8 cellular contexts compared by ENCODE assay signal in genomic region chr12:57086951-57087688, GRCh38. TPM values are rescaled to one million over a fixed set of nuclear protein-coding genes. Genes with fewer than 3 reads are reported as not detected.
DNase-seq lines count a peak whose midpoint lies in the region; ATAC-seq and TF ChIP-seq lines count a peak whose summit lies in the region.

No MANE protein-coding gene starts in this region.

- peak; percentile 57 for ATAC-seq in central memory CD8-positive, alpha-beta T cell (replicated peaks; ENCODE audit: extremely low read depth, poor library complexity, severe bottlenecking)

- H3K18ac ChIP-seq in H9 (ENCODE audit: insufficient read length, low read depth, low read length): peak overlapping the region; percentile 12

- H2BK5ac ChIP-seq in H9 (ENCODE audit: insufficient read length, low read length): no peak overlapping the region

- no peak overlapping the region for H2BK20ac ChIP-seq in H9 (ENCODE audit: low read depth, low read length, poor library complexity, severe bottlenecking)

- peak overlapping the region; percentile 5 for H3K9ac ChIP-seq in H9 (ENCODE audit: extremely low read depth, insufficient read length, low read length)

- no peak overlapping the region for H4K8ac ChIP-seq in H9 (replicated peaks; ENCODE audit: insufficient read length, low read depth, low read length)

- DNase-seq in G401 (ENCODE audit: low spot score) (peak; percentile 62), H9 (peak; percentile 87), MV-4-11 (lab: John Stamatoyannopoulos, UW) (peak; percentile 65), kidney tubule cell (ENCODE audit: low spot score) (peak; percentile 92), SKM-1 treated with dmso at 0.1 percent for 144 hours (lab: John Stamatoyannopoulos, UW; ENCODE audit: unreplicated experiment) (no peak)
- DNase-seq in activated CD4-positive, CD25-positive, alpha-beta regulatory T cell treated with anti-CD3 and anti-CD28 coated beads, Interleukin-2, amount 50 U/mL, for 72 hours: peak; percentile 81
- peak; percentile 64 to 68 for DNase-seq in central memory CD8-positive, alpha-beta T cell (ENCODE audit: low spot score in 2 of 2)
- peak; percentile 89 to 96 for DNase-seq in stimulated activated CD4-positive, alpha-beta T cell treated with anti-CD3 and anti-CD28 coated beads, Interleukin-1b, Interleukin-23, amount 100 ng/mL, for 1 hour (ENCODE audit: low read depth in 2 of 2)

- H2BK15ac ChIP-seq in H9 (ENCODE audit: low read depth, low read length): no peak overlapping the region

- H2BK12ac ChIP-seq in H9 (ENCODE audit: insufficient read length, low read depth, low read length): no peak overlapping the region

- peak overlapping the region; percentile 63 for H3K4me2 ChIP-seq in H9 (ENCODE audit: insufficient read depth, insufficient read length, low read length)

- H2AFZ ChIP-seq in H9 (ENCODE audit: low read length): no peak overlapping the region

- H3K27me3 Mint-ChIP-seq in H9 (ENCODE audit: low read depth): no peaks in the 10 kb centered on the region
- no peaks in the 10 kb centered on the region for H3K27me3 Mint-ChIP-seq in central memory CD8-positive, alpha-beta T cell

- TF ChIP-seq CTCF in H9 (conservative IDR thresholded peaks at IDR 0.05): no peak

- no peaks in the 10 kb centered on the region for H3K4me1 ChIP-seq in H9 (ENCODE audit: insufficient read depth, low read length)

- no CpG with 5 or more reads among the region's 54 CpGs for WGBS in H9 (ENCODE audit: extremely low coverage, insufficient read length, low lambda C conversion rate)

- no peak overlapping the region for H4K91ac ChIP-seq in H9 (ENCODE audit: insufficient read length, low read depth, low read length)

- no peak overlapping the region for H3K23ac ChIP-seq in H9 (ENCODE audit: insufficient read length, low read depth, low read length)

- peak overlapping the region; percentile 79 to 91 for H3K4me3 Mint-ChIP-seq in H9
- peak overlapping the region; percentile 91 for H3K4me3 Mint-ChIP-seq in central memory CD8-positive, alpha-beta T cell

- no peak overlapping the region for H3K27ac ChIP-seq in H9 (ENCODE audit: insufficient read length, low read depth, low read length)

- H3K36me3 Mint-ChIP-seq in H9 (ENCODE audit: insufficient read depth in 1 of 3, low read depth in 3 of 3): peaks cover 5 to 23% (median 22%) of the 10 kb centered on the region in 3 experiments
- peaks cover 13% of the 10 kb centered on the region for H3K36me3 Mint-ChIP-seq in central memory CD8-positive, alpha-beta T cell (ENCODE audit: insufficient read depth)

- H3K79me2 ChIP-seq in H9 (ENCODE audit: insufficient read depth, low read length): no peaks in the 10 kb centered on the region; the same call in 1 of the 2 replicates

- H3K27ac Mint-ChIP-seq in H9: peak overlapping the region; percentile 97 to 100 (median 98)
- H3K27ac Mint-ChIP-seq in central memory CD8-positive, alpha-beta T cell (ENCODE audit: low read depth): peak overlapping the region; percentile 90

- no peaks in the 10 kb centered on the region for H3K79me1 ChIP-seq in H9 (ENCODE audit: insufficient read depth, low read depth, low read length, poor library complexity, severe bottlenecking)

- no peak overlapping the region for H2BK120ac ChIP-seq in H9 (ENCODE audit: low read depth, low read length, poor library complexity, severe bottlenecking)

- no peaks in the 10 kb centered on the region for H4K20me1 ChIP-seq in H9 (ENCODE audit: control insufficient read depth, insufficient read depth, insufficient read length)

- no peaks in the 10 kb centered on the region for H3K27me3 ChIP-seq in H9 (ENCODE audit: insufficient read depth, low read length)

- no peak overlapping the region for H4K5ac ChIP-seq in H9 (ENCODE audit: insufficient read length, low read depth, low read length)

- in situ Hi-C loops in G401 (cut with HindIII; ENCODE audit: low sequenced_read_pairs): no loop called here

- H3K4me1 Mint-ChIP-seq in H9: peaks cover 36 to 40% of the 10 kb centered on the region in 2 experiments
- H3K4me1 Mint-ChIP-seq in central memory CD8-positive, alpha-beta T cell: peaks cover 53% of the 10 kb centered on the region

- no peaks in the 10 kb centered on the region; a peak in 1 of 5 replicates for H3K9me3 Mint-ChIP-seq in H9
- H3K9me3 Mint-ChIP-seq in central memory CD8-positive, alpha-beta T cell: no peaks in the 10 kb centered on the region

- H3K56ac ChIP-seq in H9 (ENCODE audit: insufficient read length, low read depth, low read length): no peak overlapping the region

- no peak overlapping the region for H2AK5ac ChIP-seq in H9 (ENCODE audit: insufficient read length, low read length)

- H3K9me3 ChIP-seq in H9 (ENCODE audit: control insufficient read depth, low read depth, low read length): no peaks in the 10 kb centered on the region

- H3K14ac ChIP-seq in H9 (ENCODE audit: insufficient read depth, low read length): no peak overlapping the region

- H3T11ph ChIP-seq in H9 (ENCODE audit: low read length): no peak overlapping the region

- peaks cover 9% of the 10 kb centered on the region for H3K23me2 ChIP-seq in H9 (ENCODE audit: insufficient read length, low read depth, low read length, poor library complexity, severe bottlenecking)

- H3K4ac ChIP-seq in H9 (ENCODE audit: low read depth, low read length): no peak overlapping the region

RNA-seq across cellular contexts. Expression of gene NAB2, which starts 1.8 kb away (rescaled TPM):
- total RNA-seq in G401 (2014; rRNA removed; shearing (Covaris generic)): 44.2 TPM in 2 replicates
- 67.8 and 68.1 TPM in 2 replicates for total RNA-seq in H9 (2021)

RNA-seq across cellular contexts. Expression of gene NEMP1, which starts 8.5 kb away (rescaled TPM):
- 17.4 and 23.9 TPM in 2 replicates for total RNA-seq in G401 (2014; rRNA removed; shearing (Covaris generic))
- total RNA-seq in H9 (2021): 50.1 and 53.0 TPM in 2 replicates

RNA-seq across cellular contexts. Expression of gene STAT6, which starts 24.0 kb away (rescaled TPM):
- 62.6 and 64.9 TPM in 2 replicates for total RNA-seq in G401 (2014; rRNA removed; shearing (Covaris generic))
- 42.9 and 44.4 TPM in 2 replicates for total RNA-seq in H9 (2021)

RNA-seq across cellular contexts. Expression of gene MYO1A, which starts 37.2 kb away (rescaled TPM):
- 1.6 TPM in 1 of 2 replicates, not detected in the other for total RNA-seq in G401 (2014; rRNA removed; shearing (Covaris generic))
- 0.26 TPM in 1 of 2 replicates, not detected in the other for total RNA-seq in H9 (2021)

RNA-seq across cellular contexts. Expression of gene LRP1, which starts 41.2 kb away (rescaled TPM):
- 19.3 and 25.1 TPM in 2 replicates for total RNA-seq in G401 (2014; rRNA removed; shearing (Covaris generic))
- total RNA-seq in H9 (2021): 98.4 and 115 TPM in 2 replicates
